In genomic region chr11:37841016-37841415, GRCh38 we compare ENCODE assay signal across 27 cellular contexts.
"Had no signal": no experiment of that assay in that cellular context is flagged by ENCODE, and none has a peak within 500 bp of the region (broad histone marks: within the 10 kb centered on the region; RNA-seq: fewer than 3 reads in every experiment).

No MANE protein-coding gene starts in this region.

- DNase-seq: activated B cell treated with CpG ODN at 0.5 μM for 24 hours; activated CD4-positive, alpha-beta memory T cell treated with anti-CD3 and anti-CD28 coated beads for 36 hours; activated CD4-positive, alpha-beta T cell treated with anti-CD3 and anti-CD28 coated beads for 4 hours; activated CD4-positive, alpha-beta T cell treated with anti-CD3 and anti-CD28 coated beads, Interleukin-2, amount 50 U/mL, for 1 hour; activated CD4-positive, CD25-positive, alpha-beta regulatory T cell treated with anti-CD3 and anti-CD28 coated beads, Interleukin-2, amount 50 U/mL, for 72 hours; activated CD8-positive, alpha-beta memory T cell treated with anti-CD3 and anti-CD28 coated beads, Interleukin-2, amount 50 U/mL, for 4 hours; activated gamma-delta T cell treated with Interleukin-2 at 50 U/mL for 16 hours; activated naive CD4-positive, alpha-beta T cell treated with anti-CD3 and anti-CD28 coated beads for 36 hours; activated T-cell treated with anti-CD3 and anti-CD28 coated beads for 4 hours; activated T-cell treated with anti-CD3 and anti-CD28 coated beads, Interleukin-2, amount 50 U/mL, for 4 hours; adrenal gland; anterior cingulate cortex; central memory CD4-positive, alpha-beta T cell; NCI-H1105; NCI-H1417 treated with DMSO at 0.1 percent for 48 hours; NCI-H1930; NCI-H2081 treated with DMSO at 0.1 percent for 48 hours; NCI-H345; NCI-H524 treated with DMSO at 0.1 percent for 48 hours; PC-9; SW 1271; T-helper 1 cell; T-helper 2 cell; T-helper 9 cell had no signal

- H3K4me3 ChIP-seq: adrenal gland, K562, PC-9 had no signal

- ATAC-seq: activated naive CD4-positive, alpha-beta T cell treated with anti-CD3 and anti-CD28 coated beads, Interleukin-2, amount 50 U/mL, for 72 hours; activated T-cell treated with anti-CD3 and anti-CD28 coated beads, Interleukin-2, amount 50 U/mL, for 4 hours; K562; Right ventricle myocardium inferior had no signal
